ENCODE assay signal across 8 cellular contexts in genomic region chr5:132496631-132497487, GRCh38. TPM values are rescaled to one million over a fixed set of nuclear protein-coding genes. Genes with fewer than 3 reads are reported as not detected.
A peak's percentile ranks its signal among the peaks of the same experiment; 100 is the strongest.
DNase-seq lines count a peak whose midpoint lies in the region; ATAC-seq, FAIRE-seq and TF ChIP-seq lines count a peak whose summit lies in the region.

No MANE protein-coding gene starts in this region.

- H3K9me3 Mint-ChIP-seq in activated naive CD4-positive, alpha-beta T cell treated with anti-CD3 and anti-CD28 coated beads, Interleukin-2, amount 10 ng/mL, durations not matched to agents 7 days and 5 days, result no peaks in the 10 kb centered on the region
- no peaks in the 10 kb centered on the region for H3K9me3 Mint-ChIP-seq in neural crest cell

- peak overlapping the region; percentile 95 for H3K4me3 Mint-ChIP-seq in activated naive CD4-positive, alpha-beta T cell treated with anti-CD3 and anti-CD28 coated beads, Interleukin-2, amount 10 ng/mL, durations not matched to agents 7 days and 5 days
- peak overlapping the region; percentile 87 for H3K4me3 Mint-ChIP-seq in neural crest cell

- H3K27ac Mint-ChIP-seq in activated naive CD4-positive, alpha-beta T cell treated with anti-CD3 and anti-CD28 coated beads, Interleukin-2, amount 10 ng/mL, durations not matched to agents 7 days and 5 days, result peak overlapping the region; percentile 99
- H3K27ac Mint-ChIP-seq in neural crest cell (ENCODE audit: unreplicated experiment), result no peak overlapping the region

- peaks cover 76% of the 10 kb centered on the region for H3K4me1 Mint-ChIP-seq in activated naive CD4-positive, alpha-beta T cell treated with anti-CD3 and anti-CD28 coated beads, Interleukin-2, amount 10 ng/mL, durations not matched to agents 7 days and 5 days
- peaks cover 14% of the 10 kb centered on the region for H3K4me1 Mint-ChIP-seq in neural crest cell

- TF ChIP-seq CTCF in neural crest cell (conservative IDR thresholded peaks at IDR 0.05), result no peak

- H3K36me3 Mint-ChIP-seq in activated naive CD4-positive, alpha-beta T cell treated with anti-CD3 and anti-CD28 coated beads, Interleukin-2, amount 10 ng/mL, durations not matched to agents 7 days and 5 days, result peaks cover 4% of the 10 kb centered on the region
- H3K36me3 Mint-ChIP-seq in neural crest cell (ENCODE audit: low read depth), result no peaks in the 10 kb centered on the region

- no peaks in the 10 kb centered on the region for H3K27me3 Mint-ChIP-seq in activated naive CD4-positive, alpha-beta T cell treated with anti-CD3 and anti-CD28 coated beads, Interleukin-2, amount 10 ng/mL, durations not matched to agents 7 days and 5 days
- peaks cover 35% of the 10 kb centered on the region for H3K27me3 Mint-ChIP-seq in neural crest cell (ENCODE audit: low read depth)

- CTCF ChIA-PET in activated naive CD4-positive, alpha-beta T cell treated with anti-CD3 and anti-CD28 coated beads, Interleukin-2, amount 10 ng/mL, durations not matched to agents 7 days and 5 days (lab: Charles Lee), result interaction anchor here (1.5 to 13.9 kb wide), 6 partner anchors 8 to 108 kb away, joined by 4 to 458 read pairs (median 22); no protein-coding TSS in a partner anchor

- DNase-seq in C1 segment of cervical spinal cord (lab: John Stamatoyannopoulos, UW) (peak in 12 of 14 donors; percentile 37 to 95 (median 64)), frontal cortex (ENCODE audit: low spot score in 2 of 2) (peak; percentile 74 to 77), neural crest cell (ENCODE audit: low read depth, low spot score) (peak; percentile 64), ureter (ENCODE audit: low spot score) (peak; percentile 95)
- peak; percentile 85 for DNase-seq in activated naive CD4-positive, alpha-beta T cell treated with anti-CD3 and anti-CD28 coated beads, Interleukin-2, amount 10 ng/mL, durations not matched to agents 7 days and 5 days

- ATAC-seq in GM19035 (IDR thresholded peaks at IDR 0.05; ENCODE audit: unreplicated experiment) (peak; percentile 46), HG03159 (IDR thresholded peaks at IDR 0.05; ENCODE audit: unreplicated experiment) (peak; percentile 34)

- no peak for FAIRE-seq in frontal cortex (lab: Jason Lieb, UNC)

TF ChIP-seq in PFSK-1, 5 proteins besides CTCF, POLR2A, EP300 and RAD21:
- TF ChIP-seq SIN3A (IDR thresholded peaks at IDR 0.05; ENCODE audit: borderline replicate concordance, insufficient read depth, low read length), result no peak
- TF ChIP-seq POLR2AphosphoS5 (IDR thresholded peaks at IDR 0.05; ENCODE audit: low read depth, low read length), result peak; percentile 32; the same call in 1 of the 2 replicates

RNA-seq across cellular contexts. Expression of gene IRF1, which starts 6.3 kb away (rescaled TPM):
- 7.0 TPM for polyA plus RNA-seq in PFSK-1 (2012; ENCODE audit: insufficient read length, low read depth)
- total RNA-seq in frontal cortex, result 1.2 TPM
- total RNA-seq in neural crest cell, result 4.5 and 4.7 TPM in 2 replicates
- total RNA-seq in ureter, result 40.8 TPM

RNA-seq across cellular contexts. Expression of gene IL5, which starts 46.5 kb away (rescaled TPM):
- polyA plus RNA-seq in PFSK-1 (2012; ENCODE audit: insufficient read length, low read depth), result not detected
- total RNA-seq in frontal cortex (not detected), neural crest cell (not detected in 2 replicates), ureter (not detected)

RNA-seq across cellular contexts. Expression of gene RAD50, which starts 59.9 kb away (rescaled TPM):
- polyA plus RNA-seq in PFSK-1 (2012; ENCODE audit: insufficient read length, low read depth), result 11.1 TPM
- total RNA-seq in frontal cortex, result 26.9 TPM
- 35.2 and 37.1 TPM in 2 replicates for total RNA-seq in neural crest cell
- 49.5 TPM for total RNA-seq in ureter

Comparison
In these comparisons a context has a peak if more than half of its experiments do, and no peak if none do; other contexts are left out.
1. Peak in every context shown above with its lines: DNase-seq and ATAC-seq.